Comparison of ENCODE assay signal across 7 cellular contexts in the genomic region with DNA sequence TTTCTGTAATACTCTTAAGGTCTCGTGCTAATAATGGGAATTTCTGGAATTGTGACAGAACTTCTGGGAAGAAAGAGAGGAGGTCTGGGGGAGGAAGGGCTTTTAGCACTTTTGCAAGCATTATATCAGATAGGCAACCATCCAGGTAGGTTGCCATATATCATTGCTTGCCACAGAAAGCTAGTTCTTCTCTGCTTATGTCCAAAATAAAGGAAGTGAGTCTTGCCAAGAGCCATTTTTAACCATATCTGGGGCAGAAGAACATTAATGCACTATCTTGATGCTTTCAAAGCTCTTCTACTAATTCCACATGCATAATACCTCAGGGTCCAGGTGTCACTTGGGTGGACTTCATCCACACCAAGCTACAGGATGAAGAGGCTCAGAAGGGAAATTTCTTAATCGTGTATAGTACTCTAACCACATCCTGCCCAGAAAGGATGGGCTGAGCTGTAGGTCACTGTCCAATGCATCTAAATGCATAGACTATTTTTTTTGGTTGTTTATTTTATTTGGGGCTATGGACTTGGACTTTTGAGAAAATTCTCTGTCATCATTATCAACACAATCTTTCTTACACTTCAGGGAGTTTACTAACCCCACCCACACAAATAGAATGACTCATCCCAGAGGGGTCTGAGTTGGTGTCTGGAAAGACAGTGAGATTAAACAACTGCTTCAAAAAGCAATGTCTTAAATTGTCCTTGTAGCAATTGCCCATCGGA.
DNase-seq lines count a peak whose midpoint lies in the region; ATAC-seq and TF ChIP-seq lines count a peak whose summit lies in the region.

No MANE protein-coding gene starts in this region.

- H3K4me1 ChIP-seq in mesenchymal stem cell (ENCODE audit: control insufficient read depth, insufficient read depth, low read depth, low read length) (peaks cover 3% of the 10 kb centered on the region), SK-N-SH (ENCODE audit: control insufficient read depth in 1 of 2, insufficient read depth in 2 of 2, low read depth in 1 of 2, low read length in 1 of 2) (no peaks in the 10 kb centered on the region)

- H2BK120ac ChIP-seq in mesenchymal stem cell (ENCODE audit: low read depth, low read length), result no peak overlapping the region

- H2AK5ac ChIP-seq in mesenchymal stem cell (ENCODE audit: low read length, severe bottlenecking), result no peak overlapping the region

- H3K4me1 Mint-ChIP-seq in activated CD4-positive, alpha-beta memory T cell treated with anti-CD3 and anti-CD28 coated beads, Interleukin-2, amount 10 ng/mL, durations not matched to agents 7 days and 5 days, result peaks cover 3% of the 10 kb centered on the region

- peaks cover 2% of the 10 kb centered on the region for H3K9me3 Mint-ChIP-seq in activated CD4-positive, alpha-beta memory T cell treated with anti-CD3 and anti-CD28 coated beads, Interleukin-2, amount 10 ng/mL, durations not matched to agents 7 days and 5 days

- no peak overlapping the region for H3K14ac ChIP-seq in mesenchymal stem cell (ENCODE audit: low read length in 2 of 2)

- no peak overlapping the region for H3K4me3 Mint-ChIP-seq in activated CD4-positive, alpha-beta memory T cell treated with anti-CD3 and anti-CD28 coated beads, Interleukin-2, amount 10 ng/mL, durations not matched to agents 7 days and 5 days

- H3F3A ChIP-seq in SK-N-SH (replicated peaks; ENCODE audit: insufficient read depth), result no peaks in the 10 kb centered on the region

- no peak overlapping the region for H3K23ac ChIP-seq in mesenchymal stem cell (ENCODE audit: low read length in 2 of 2)

- WGBS in mesenchymal stem cell, result 0% methylated on average over 1 of the region's 3 CpGs
- 15% methylated on average over 3 of the region's 3 CpGs for WGBS in SK-N-SH (ENCODE audit: low lambda C conversion rate)

- CTCF ChIA-PET in activated CD4-positive, alpha-beta memory T cell treated with anti-CD3 and anti-CD28 coated beads, Interleukin-2, amount 10 ng/mL, durations not matched to agents 7 days and 5 days (lab: Charles Lee), result interaction anchor here (1.1 kb wide), 1 partner anchor 125 kb away, joined by 3 read pairs; no protein-coding TSS in a partner anchor
- CTCF ChIA-PET in SK-N-SH (lab: Yijun Ruan, JAX), result interaction anchor here (1.3 kb wide), 1 partner anchor 9 kb away, joined by 3 read pairs; no protein-coding TSS in a partner anchor

- H3K36me3 Mint-ChIP-seq in activated CD4-positive, alpha-beta memory T cell treated with anti-CD3 and anti-CD28 coated beads, Interleukin-2, amount 10 ng/mL, durations not matched to agents 7 days and 5 days (ENCODE audit: low read depth), result no peaks in the 10 kb centered on the region

- H3K27ac ChIP-seq in mesenchymal stem cell (ENCODE audit: low read length, poor library complexity, severe bottlenecking), result no peak overlapping the region
- H3K27ac ChIP-seq in SK-N-SH (ENCODE audit: low read depth in 2 of 2, low read length in 1 of 2), result no peak overlapping the region

- no peak overlapping the region for H4K91ac ChIP-seq in mesenchymal stem cell (ENCODE audit: low read length)

- no peak overlapping the region for H3K4ac ChIP-seq in mesenchymal stem cell (ENCODE audit: low read depth in 1 of 2, low read length in 2 of 2)

- no peaks in the 10 kb centered on the region for H3K27me3 ChIP-seq in mesenchymal stem cell (ENCODE audit: control insufficient read depth in 1 of 2, insufficient read depth in 1 of 2, low read length in 2 of 2)
- no peaks in the 10 kb centered on the region for H3K27me3 ChIP-seq in SK-N-SH (ENCODE audit: insufficient read depth)

- H2BK12ac ChIP-seq in mesenchymal stem cell (ENCODE audit: low read length in 2 of 2), result no peak overlapping the region

- H3K4me3 ChIP-seq in mesenchymal stem cell (ENCODE audit: insufficient read depth in 1 of 2, low read depth in 1 of 2, low read length in 2 of 2) (no peak overlapping the region), SK-N-SH (ENCODE audit: low read depth in 2 of 2, low read length in 1 of 2) (no peak overlapping the region)

- peak; percentile 57 for ATAC-seq in GM18867 (IDR thresholded peaks at IDR 0.05; ENCODE audit: unreplicated experiment)

- H3K79me2 ChIP-seq in SK-N-SH (ENCODE audit: insufficient read depth), result no peaks in the 10 kb centered on the region

- no peaks in the 10 kb centered on the region for H3K9me2 ChIP-seq in SK-N-SH

- H3K9ac ChIP-seq in mesenchymal stem cell (ENCODE audit: low read length) (no peak overlapping the region), SK-N-SH (no peak overlapping the region)

- no peak overlapping the region for H2BK5ac ChIP-seq in mesenchymal stem cell (ENCODE audit: low read depth, low read length, poor library complexity, severe bottlenecking)

- H4K8ac ChIP-seq in mesenchymal stem cell (ENCODE audit: low read length), result no peak overlapping the region

- no peak overlapping the region for H3K4me2 ChIP-seq in mesenchymal stem cell (ENCODE audit: low read length, poor library complexity, severe bottlenecking)
- H3K4me2 ChIP-seq in SK-N-SH, result no peak overlapping the region

- TF ChIP-seq EP300 in SK-N-SH (IDR thresholded peaks at IDR 0.05; ENCODE audit: borderline replicate concordance in 1 of 2, low read depth in 1 of 2, low read length in 1 of 2), result no peak

- no peak for TF ChIP-seq RAD21 in SK-N-SH (IDR thresholded peaks at IDR 0.05; ENCODE audit: low read length)

- peaks cover 24% of the 10 kb centered on the region for H3K27me3 Mint-ChIP-seq in activated CD4-positive, alpha-beta memory T cell treated with anti-CD3 and anti-CD28 coated beads, Interleukin-2, amount 10 ng/mL, durations not matched to agents 7 days and 5 days

- POLR2A ChIA-PET in activated CD4-positive, alpha-beta memory T cell treated with anti-CD3 and anti-CD28 coated beads, Interleukin-2, amount 10 ng/mL, durations not matched to agents 7 days and 5 days (lab: Charles Lee), result interaction anchor here (0.7 to 4.1 kb wide), 5 partner anchors 14 to 98 kb away, joined by 3 to 33 read pairs (median 26); a partner anchor contains a TSS
- POLR2A ChIA-PET in SK-N-SH (lab: Yijun Ruan, JAX), result no interaction called here

- H3K9me3 ChIP-seq in mesenchymal stem cell (ENCODE audit: control insufficient read depth, low read length) (no peaks in the 10 kb centered on the region), SK-N-SH (no peaks in the 10 kb centered on the region)

- no peak overlapping the region for H3K27ac Mint-ChIP-seq in activated CD4-positive, alpha-beta memory T cell treated with anti-CD3 and anti-CD28 coated beads, Interleukin-2, amount 10 ng/mL, durations not matched to agents 7 days and 5 days

- no peaks in the 10 kb centered on the region for H4K20me1 ChIP-seq in SK-N-SH (ENCODE audit: insufficient read depth)

- no peak overlapping the region for H2AFZ ChIP-seq in mesenchymal stem cell (ENCODE audit: low read depth, low read length)
- no peak overlapping the region for H2AFZ ChIP-seq in SK-N-SH (ENCODE audit: low read depth)

- TF ChIP-seq CTCF in SK-N-SH (IDR thresholded peaks at IDR 0.05), result no peak

- H2BK15ac ChIP-seq in mesenchymal stem cell (ENCODE audit: low read depth, poor library complexity, severe bottlenecking), result no peak overlapping the region

- H3K79me1 ChIP-seq in mesenchymal stem cell (replicated peaks; ENCODE audit: low read length, poor library complexity, severe bottlenecking), result no peaks in the 10 kb centered on the region

- DNase-seq in H4 (ENCODE audit: low spot score) (peak; percentile 31), LHCN-M2 (ENCODE audit: low read depth) (peak; percentile 68), mesenchymal stem cell (peak; percentile 83), SK-N-SH (no peak), HuH-7.5 (ENCODE audit: low spot score) (no peak)
- DNase-seq in activated CD4-positive, alpha-beta memory T cell treated with anti-CD3 and anti-CD28 coated beads, Interleukin-2, amount 10 ng/mL, durations not matched to agents 7 days and 5 days, result no peak

- H3K36me3 ChIP-seq in mesenchymal stem cell (ENCODE audit: control insufficient read depth in 1 of 2, insufficient read depth in 2 of 2, low read depth in 1 of 2, low read length in 2 of 2), result no peaks in the 10 kb centered on the region
- H3K36me3 ChIP-seq in SK-N-SH (replicated peaks in 1 of 2; ENCODE audit: control insufficient read depth in 1 of 2, insufficient read depth in 2 of 2, low read length in 1 of 2), result no peaks in the 10 kb centered on the region

- H3K18ac ChIP-seq in mesenchymal stem cell (ENCODE audit: low read depth in 1 of 2, low read length in 2 of 2), result no peak overlapping the region

TF ChIP-seq in SK-N-SH, 30 proteins besides CTCF, POLR2A, EP300 and RAD21:
- no peak for TF ChIP-seq TAF1 (IDR thresholded peaks at IDR 0.05; ENCODE audit: borderline replicate concordance, low read depth, low read length)
- no peak for TF ChIP-seq RFX5 (IDR thresholded peaks at IDR 0.05; ENCODE audit: low read length)
- TF ChIP-seq MEF2A (IDR thresholded peaks at IDR 0.05; ENCODE audit: borderline replicate concordance, low read depth), result no peak

Comparison
In these comparisons a context has a peak if more than half of its experiments do, and no peak if none do; other contexts are left out.
1. DNase-seq: peak in H4 (single experiment), LHCN-M2 (single experiment) and mesenchymal stem cell (single experiment); none in activated CD4-positive, alpha-beta memory T cell treated with anti-CD3 and anti-CD28 coated beads, Interleukin-2, amount 10 ng/mL, durations not matched to agents 7 days and 5 days (single experiment), SK-N-SH (single experiment) and HuH-7.5 (single experiment).